Comparison of ENCODE assay signal across 9 cellular contexts in the genomic region with DNA sequence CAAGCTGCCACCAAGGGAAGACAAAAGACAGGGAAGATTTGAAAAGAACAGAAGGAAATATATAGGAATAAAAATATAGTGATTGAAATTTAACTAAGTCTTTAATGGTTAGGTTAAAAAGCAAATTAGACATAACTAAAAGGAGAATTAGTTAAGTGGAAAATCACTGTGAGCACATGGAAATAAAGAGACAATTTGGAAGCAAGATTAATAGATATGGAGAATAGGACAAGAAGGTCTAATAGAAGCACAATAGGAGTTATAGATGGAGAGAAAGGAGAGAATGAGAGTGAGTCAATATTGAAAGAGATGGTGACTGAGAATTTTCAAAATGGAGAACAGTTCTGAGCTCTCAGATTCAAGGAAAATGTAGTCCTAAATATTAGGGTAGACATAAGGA.
"Had no signal": no experiment of that assay in that cellular context is flagged by ENCODE, and none has a peak within 500 bp of the region (broad histone marks: within the 10 kb centered on the region; RNA-seq: fewer than 3 reads in every experiment).

No MANE protein-coding gene starts in this region.

- H3K27ac ChIP-seq: GM23248 had no signal

- H3K4me1 ChIP-seq: HAP-1 had no signal

- H3K36me3 ChIP-seq: HAP-1 had no signal

- ATAC-seq: GM23338, HCT116 had no signal

- H3K9ac ChIP-seq: GM23248 had no signal

- H3K4me2 ChIP-seq: GM23338 had no signal

- DNase-seq: GM23248, GOT3, H7, H9, HCEC 1CT, HFFc6 had no signal

- H3K4me3 ChIP-seq: GM23248, GM23338, HAP-1 had no signal

- H3K9me3 ChIP-seq: HAP-1 had no signal

- H2AFZ ChIP-seq: GM23248, GM23338 had no signal
